8 cellular contexts compared by ENCODE assay signal in the genomic region with DNA sequence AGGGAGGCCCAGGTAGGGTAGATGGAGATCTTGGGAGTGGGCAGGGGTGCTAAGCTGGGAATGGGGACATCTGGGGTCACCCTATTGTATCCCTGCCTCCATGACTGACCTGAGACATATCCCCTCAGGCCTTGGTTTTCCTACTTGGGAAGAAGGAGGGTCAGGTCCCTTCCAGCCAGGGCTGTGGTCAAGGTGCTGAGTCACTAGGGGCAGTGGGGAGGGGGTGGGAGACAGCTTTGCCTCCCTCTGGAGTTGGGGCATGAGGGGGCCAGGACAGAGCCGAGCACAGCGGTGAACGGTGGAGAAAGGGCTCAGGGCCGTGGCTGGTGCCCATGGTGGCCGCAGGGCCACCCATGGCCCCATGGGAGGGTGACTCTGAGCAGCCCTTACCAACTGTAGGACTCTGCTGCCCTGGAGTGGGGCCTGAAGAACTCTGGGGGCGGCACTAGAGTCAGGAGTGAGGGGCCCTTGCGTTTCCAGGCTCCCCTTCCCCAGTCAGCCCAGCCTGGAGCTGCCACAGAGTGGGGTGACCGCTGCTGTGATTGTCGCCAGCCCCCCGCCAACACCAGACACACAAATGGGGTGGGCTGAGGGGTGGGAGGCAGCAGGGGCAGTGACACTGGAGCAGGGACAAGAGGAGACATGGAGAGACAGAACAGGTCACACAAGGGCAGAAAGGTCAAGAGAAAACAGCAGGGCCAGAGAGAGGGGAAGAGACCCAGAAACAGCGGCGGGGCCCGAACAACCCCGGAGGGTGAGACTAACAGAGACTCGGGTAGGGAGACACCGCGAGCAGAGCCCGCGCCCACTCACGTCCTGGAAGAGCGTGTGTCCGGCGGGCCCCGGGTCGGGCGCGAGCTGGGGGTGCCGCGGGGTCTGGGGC. TPM values are rescaled to one million over a fixed set of nuclear protein-coding genes. Genes with fewer than 3 reads are reported as not detected.
DNase-seq lines count a peak whose midpoint lies in the region; ATAC-seq and TF ChIP-seq lines count a peak whose summit lies in the region.

No MANE protein-coding gene starts in this region.

- peaks cover 12% of the 10 kb centered on the region for H3K36me3 Mint-ChIP-seq in activated naive CD8-positive, alpha-beta T cell treated with anti-CD3 and anti-CD28 coated beads, Interleukin-2, amount 10 ng/mL, durations not matched to agents 7 days and 5 days

- no peaks in the 10 kb centered on the region for H3K27me3 Mint-ChIP-seq in activated naive CD8-positive, alpha-beta T cell treated with anti-CD3 and anti-CD28 coated beads, Interleukin-2, amount 10 ng/mL, durations not matched to agents 7 days and 5 days

- H3K27me3 ChIP-seq in kidney epithelial cell (ENCODE audit: control insufficient read depth, insufficient read depth, low read length) (no peaks in the 10 kb centered on the region), stomach (no peaks in the 10 kb centered on the region)

- POLR2A ChIA-PET in activated naive CD8-positive, alpha-beta T cell treated with anti-CD3 and anti-CD28 coated beads, Interleukin-2, amount 10 ng/mL, durations not matched to agents 7 days and 5 days (lab: Charles Lee): interaction anchor here (1.8 to 2.2 kb wide), 3 partner anchors 10 to 58 kb away, joined by 7 to 12 read pairs (median 7); a partner anchor contains a TSS

- DNase-seq in NCI-H146 treated with DMSO at 0.1 percent for 48 hours (lab: John Stamatoyannopoulos, UW; ENCODE audit: unreplicated experiment) (peak; percentile 54), NCI-H146 (lab: John Stamatoyannopoulos, UW) (no peak), kidney epithelial cell (ENCODE audit: low read depth) (no peak), stomach (no peak), H4 (ENCODE audit: low spot score) (no peak)
- no peak for DNase-seq in activated naive CD8-positive, alpha-beta T cell treated with anti-CD3 and anti-CD28 coated beads, Interleukin-2, amount 10 ng/mL, durations not matched to agents 7 days and 5 days
- no peak for DNase-seq in effector CD8-positive, alpha-beta T cell (lab: John Stamatoyannopoulos, UW)

- H3K4me1 Mint-ChIP-seq in activated naive CD8-positive, alpha-beta T cell treated with anti-CD3 and anti-CD28 coated beads, Interleukin-2, amount 10 ng/mL, durations not matched to agents 7 days and 5 days: peaks cover 34% of the 10 kb centered on the region

- H3K27ac ChIP-seq in stomach: peak overlapping the region; percentile 88 to 94 (median 90)

- H3K9me3 Mint-ChIP-seq in activated naive CD8-positive, alpha-beta T cell treated with anti-CD3 and anti-CD28 coated beads, Interleukin-2, amount 10 ng/mL, durations not matched to agents 7 days and 5 days: no peaks in the 10 kb centered on the region

- peak; percentile 25 for ATAC-seq in HG03342 (IDR thresholded peaks at IDR 0.05; ENCODE audit: unreplicated experiment)
- ATAC-seq in activated naive CD8-positive, alpha-beta T cell treated with anti-CD3 and anti-CD28 coated beads, Interleukin-2, amount 10 ng/mL, durations not matched to agents 7 days and 5 days (ENCODE audit: low read depth): no peak

- TF ChIP-seq POLR2A in stomach (IDR thresholded peaks at IDR 0.05): no peak

- WGBS in stomach, 5 donors: 7 to 23% (median 11%) methylated on average over 18 to 29 of the region's 29 CpGs

- H3K4me3 ChIP-seq in kidney epithelial cell (ENCODE audit: low read depth, low read length) (peak overlapping the region; percentile 48), stomach (peak overlapping the region; percentile 68 to 78 (median 78))

- peak overlapping the region; percentile 93 for H3K4me3 Mint-ChIP-seq in activated naive CD8-positive, alpha-beta T cell treated with anti-CD3 and anti-CD28 coated beads, Interleukin-2, amount 10 ng/mL, durations not matched to agents 7 days and 5 days

- H3K27ac Mint-ChIP-seq in activated naive CD8-positive, alpha-beta T cell treated with anti-CD3 and anti-CD28 coated beads, Interleukin-2, amount 10 ng/mL, durations not matched to agents 7 days and 5 days: peak overlapping the region; percentile 90

- TF ChIP-seq EP300 in stomach (IDR thresholded peaks at IDR 0.05): no peak

- H3K36me3 ChIP-seq in kidney epithelial cell (ENCODE audit: control insufficient read depth, insufficient read depth, low read length) (no peaks in the 10 kb centered on the region), stomach (peaks cover 0 to 28% (median 21%) of the 10 kb centered on the region in 4 donors)

- H3K9me3 ChIP-seq in stomach: no peaks in the 10 kb centered on the region

- intact Hi-C loops in stomach (cut with DNase I; ENCODE audit: low total_unique reads): no loop called here

- no peak for TF ChIP-seq CTCF in kidney epithelial cell (IDR thresholded peaks at IDR 0.05; ENCODE audit: insufficient read depth, low read length, poor library complexity, severe bottlenecking)
- TF ChIP-seq CTCF in stomach (IDR thresholded peaks at IDR 0.05): no peak

- peaks cover 44 to 80% (median 71%) of the 10 kb centered on the region in 4 donors for H3K4me1 ChIP-seq in stomach

RNA-seq across cellular contexts. Expression of a gene that starts 0.6 kb away (rescaled TPM):
- total RNA-seq in activated naive CD8-positive, alpha-beta T cell treated with anti-CD3 and anti-CD28 coated beads, Interleukin-2, amount 10 ng/mL, durations not matched to agents 7 days and 5 days: 10 to 100 TPM; 36.3 to 37.7 TPM
- total RNA-seq in kidney epithelial cell (17.5 and 20.6 TPM in 2 replicates), stomach (100 to 1,000 TPM in 3 of 5 donors, 10 to 100 TPM in 2; 28.1 to 335 (median 113) TPM)
- polyA plus RNA-seq in stomach: 10 to 100 TPM; 31.4 to 60.0 (median 51.3) TPM
- 15.8 and 22.5 TPM in 2 replicates for total RNA-seq in H4 (2014; rRNA removed; shearing (Covaris generic))

RNA-seq across cellular contexts. Expression of a gene that starts 6.9 kb away (rescaled TPM):
- total RNA-seq in activated naive CD8-positive, alpha-beta T cell treated with anti-CD3 and anti-CD28 coated beads, Interleukin-2, amount 10 ng/mL, durations not matched to agents 7 days and 5 days: 1 to 10 TPM; 4.4 to 4.9 TPM
- 3.1 and 3.6 TPM in 2 replicates for total RNA-seq in kidney epithelial cell
- 10 to 100 TPM in 1 of 5 donors, 1 to 10 TPM in 3, not detected in 1; 1.1 to 12.3 (median 1.3) TPM for total RNA-seq in stomach
- 1 to 10 TPM; 1.4 to 2.9 (median 2.4) TPM for polyA plus RNA-seq in stomach
- not detected in 2 replicates for total RNA-seq in H4 (2014; rRNA removed; shearing (Covaris generic))

RNA-seq across cellular contexts. Expression of a gene that starts 11.5 kb away (rescaled TPM):
- total RNA-seq in activated naive CD8-positive, alpha-beta T cell treated with anti-CD3 and anti-CD28 coated beads, Interleukin-2, amount 10 ng/mL, durations not matched to agents 7 days and 5 days: under 1 TPM; 0.39 to 0.43 TPM
- total RNA-seq in kidney epithelial cell (not detected in 2 replicates), stomach (not detected)
- under 1 TPM in 2 of 3 donors, not detected in 1; 0.19 to 0.31 TPM for polyA plus RNA-seq in stomach
- total RNA-seq in H4 (2014; rRNA removed; shearing (Covaris generic)): not detected in 2 replicates

RNA-seq across cellular contexts. Expression of a gene that starts 12.5 kb away (rescaled TPM):
- 10 to 100 TPM; 62.5 to 68.4 TPM for total RNA-seq in activated naive CD8-positive, alpha-beta T cell treated with anti-CD3 and anti-CD28 coated beads, Interleukin-2, amount 10 ng/mL, durations not matched to agents 7 days and 5 days
- total RNA-seq in kidney epithelial cell (3.2 and 4.1 TPM in 2 replicates), stomach (10 to 100 TPM in 2 of 5 donors, 1 to 10 TPM in 3; 2.3 to 24.9 (median 4.2) TPM)
- polyA plus RNA-seq in stomach: 1 to 10 TPM; 2.3 to 8.1 (median 4.9) TPM
- total RNA-seq in H4 (2014; rRNA removed; shearing (Covaris generic)): 15.1 and 17.0 TPM in 2 replicates

RNA-seq across cellular contexts. Expression of a gene that starts 46.5 kb away (rescaled TPM):
- 10 to 100 TPM; 13.4 to 19.2 TPM for total RNA-seq in activated naive CD8-positive, alpha-beta T cell treated with anti-CD3 and anti-CD28 coated beads, Interleukin-2, amount 10 ng/mL, durations not matched to agents 7 days and 5 days
- total RNA-seq in kidney epithelial cell (3.9 and 8.1 TPM in 2 replicates), stomach (10 to 100 TPM in 2 of 5 donors, 1 to 10 TPM in 2, under 1 TPM in 1; 0.72 to 36.8 (median 6.1) TPM)
- 1 to 10 TPM; 4.0 to 5.9 (median 5.4) TPM for polyA plus RNA-seq in stomach
- 2.5 TPM in 2 replicates for total RNA-seq in H4 (2014; rRNA removed; shearing (Covaris generic))
